37 cellular contexts compared by ENCODE assay signal in the genomic region with DNA sequence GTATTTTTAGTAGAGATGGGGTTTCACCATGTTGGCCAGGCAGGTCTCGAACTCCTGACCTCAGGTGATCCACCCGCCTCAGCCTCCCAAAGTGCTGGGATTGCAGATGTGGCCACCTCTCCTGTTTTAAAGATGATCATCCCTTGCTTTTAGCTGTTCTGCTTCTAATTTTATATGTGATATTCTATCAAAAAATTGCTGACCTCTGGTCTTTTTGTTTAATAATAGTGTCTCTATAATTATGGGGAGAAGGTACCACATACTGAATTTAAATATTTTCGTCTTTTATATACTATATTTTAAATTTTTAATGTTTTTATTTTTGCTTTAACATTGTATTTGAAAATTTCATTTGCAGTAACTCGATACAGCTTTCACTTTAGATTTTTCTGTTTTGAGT.
"Had no signal": no experiment of that assay in that cellular context is flagged by ENCODE, and none has a peak within 500 bp of the region (broad histone marks: within the 10 kb centered on the region; RNA-seq: fewer than 3 reads in every experiment).

No MANE protein-coding gene starts in this region.

- FAIRE-seq: astrocyte, TTC549 had no signal

- H3K9me3 ChIP-seq: body of pancreas, breast epithelium had no signal

- H3K4me3 Mint-ChIP-seq: activated CD4-positive, alpha-beta memory T cell treated with anti-CD3 and anti-CD28 coated beads, Interleukin-2, amount 10 ng/mL, durations not matched to agents 7 days and 5 days; activated CD4-positive, alpha-beta T cell treated with anti-CD3 and anti-CD28 coated beads for 36 hours; activated CD4-positive, alpha-beta T cell treated with anti-CD3 and anti-CD28 coated beads, Interleukin-2, amount 10 ng/mL, durations not matched to agents 7 days and 5 days; activated CD8-positive, alpha-beta memory T cell treated with anti-CD3 and anti-CD28 coated beads, Interleukin-2, amount 10 ng/mL, durations not matched to agents 7 days and 5 days; activated CD8-positive, alpha-beta T cell treated with anti-CD3 and anti-CD28 coated beads, Interleukin-2, amount 10 ng/mL, durations not matched to agents 7 days and 5 days; activated naive CD4-positive, alpha-beta T cell treated with anti-CD3 and anti-CD28 coated beads for 36 hours; activated naive CD8-positive, alpha-beta T cell; activated naive CD8-positive, alpha-beta T cell treated with anti-CD3 and anti-CD28 coated beads, Interleukin-2, amount 10 ng/mL, durations not matched to agents 7 days and 5 days; activated naive CD8-positive, alpha-beta T cell treated with anti-CD3 and anti-CD28 coated beads, Interleukin-2, amount 50 U/mL, for 24 hours; activated T-cell treated with anti-CD3 and anti-CD28 coated beads, Interleukin-2, amount 50 U/mL, for 24 hours; T-helper 1 cell treated with Interleukin-12 subunit alpha and Interleukin-12 subunit beta and Interleukin-4 antibody, amounts not matched to agents 30 μg/mL and 1 μg/mL, for 36 hours; T-helper 2 cell treated with Interferon-gamma antibody and Interleukin-4, amounts not matched to agents 5 μg/mL and 100 μg/mL, for 36 hours; WTC11 had no signal

- H3K27me3 Mint-ChIP-seq: activated CD4-positive, alpha-beta memory T cell treated with anti-CD3 and anti-CD28 coated beads, Interleukin-2, amount 10 ng/mL, durations not matched to agents 7 days and 5 days; activated CD4-positive, alpha-beta T cell treated with anti-CD3 and anti-CD28 coated beads for 36 hours; activated CD4-positive, alpha-beta T cell treated with anti-CD3 and anti-CD28 coated beads, Interleukin-2, amount 10 ng/mL, durations not matched to agents 7 days and 5 days; activated CD8-positive, alpha-beta memory T cell treated with anti-CD3 and anti-CD28 coated beads, Interleukin-2, amount 10 ng/mL, durations not matched to agents 7 days and 5 days; activated naive CD8-positive, alpha-beta T cell; activated naive CD8-positive, alpha-beta T cell treated with anti-CD3 and anti-CD28 coated beads, Interleukin-2, amount 10 ng/mL, durations not matched to agents 7 days and 5 days; activated naive CD8-positive, alpha-beta T cell treated with anti-CD3 and anti-CD28 coated beads, Interleukin-2, amount 50 U/mL, for 24 hours; activated T-cell treated with anti-CD3 and anti-CD28 coated beads, Interleukin-2, amount 50 U/mL, for 24 hours had no signal

- DNase-seq: activated CD4-positive, alpha-beta memory T cell treated with anti-CD3 and anti-CD28 coated beads, Interleukin-2, amount 10 ng/mL, durations not matched to agents 7 days and 5 days; activated CD4-positive, alpha-beta T cell treated with anti-CD3 and anti-CD28 coated beads for 1 hour; activated CD4-positive, alpha-beta T cell treated with anti-CD3 and anti-CD28 coated beads for 36 hours; activated CD4-positive, alpha-beta T cell treated with anti-CD3 and anti-CD28 coated beads for 48 hours; activated CD4-positive, alpha-beta T cell treated with anti-CD3 and anti-CD28 coated beads, Interleukin-2, amount 10 ng/mL, durations not matched to agents 7 days and 5 days; activated CD4-positive, alpha-beta T cell treated with anti-CD3 and anti-CD28 coated beads, Interleukin-2, amount 50 U/mL, for 48 hours; activated CD4-positive, CD25-positive, alpha-beta regulatory T cell; activated CD8-positive, alpha-beta memory T cell treated with anti-CD3 and anti-CD28 coated beads for 24 hours; activated CD8-positive, alpha-beta memory T cell treated with anti-CD3 and anti-CD28 coated beads, Interleukin-2, amount 10 ng/mL, durations not matched to agents 7 days and 5 days; activated CD8-positive, alpha-beta memory T cell treated with anti-CD3 and anti-CD28 coated beads, Interleukin-2, amount 50 U/mL, for 48 hours; activated CD8-positive, alpha-beta T cell treated with anti-CD3 and anti-CD28 coated beads, Interleukin-2, amount 10 ng/mL, durations not matched to agents 7 days and 5 days; activated effector memory CD4-positive, alpha-beta T cell treated with Interleukin-2 at 50 U/mL for 16 hours; activated gamma-delta T cell; activated naive CD4-positive, alpha-beta T cell treated with anti-CD3 and anti-CD28 coated beads for 36 hours; activated naive CD4-positive, alpha-beta T cell treated with anti-CD3 and anti-CD28 coated beads, Interleukin-2, amount 50 U/mL, for 16 hours; activated naive CD8-positive, alpha-beta T cell treated with anti-CD3 and anti-CD28 coated beads, Interleukin-2, amount 10 ng/mL, durations not matched to agents 7 days and 5 days; activated naive CD8-positive, alpha-beta T cell treated with anti-CD3 and anti-CD28 coated beads, Interleukin-2, amount 50 U/mL, for 24 hours; activated T-cell treated with anti-CD3 and anti-CD28 coated beads, Interleukin-2, amount 50 U/mL, for 24 hours; activated T-cell treated with anti-CD3 and anti-CD28 coated beads, Interleukin-2, amount 50 U/mL, for 48 hours; amniotic stem cell; aorta; body of pancreas; brain microvascular endothelial cell; central memory CD4-positive, alpha-beta T cell; T-helper 1 cell; T-helper 2 cell; T-helper 9 cell; WERI-Rb-1 had no signal

- H3K27ac ChIP-seq: body of pancreas, brain microvascular endothelial cell, breast epithelium, WERI-Rb-1 had no signal

- H3K27ac Mint-ChIP-seq: activated CD4-positive, alpha-beta memory T cell treated with anti-CD3 and anti-CD28 coated beads, Interleukin-2, amount 10 ng/mL, durations not matched to agents 7 days and 5 days; activated CD4-positive, alpha-beta T cell treated with anti-CD3 and anti-CD28 coated beads for 36 hours; activated CD4-positive, alpha-beta T cell treated with anti-CD3 and anti-CD28 coated beads, Interleukin-2, amount 10 ng/mL, durations not matched to agents 7 days and 5 days; activated CD8-positive, alpha-beta memory T cell treated with anti-CD3 and anti-CD28 coated beads, Interleukin-2, amount 10 ng/mL, durations not matched to agents 7 days and 5 days; activated CD8-positive, alpha-beta T cell treated with anti-CD3 and anti-CD28 coated beads, Interleukin-2, amount 10 ng/mL, durations not matched to agents 7 days and 5 days; activated naive CD4-positive, alpha-beta T cell treated with anti-CD3 and anti-CD28 coated beads for 36 hours; activated naive CD8-positive, alpha-beta T cell treated with anti-CD3 and anti-CD28 coated beads, Interleukin-2, amount 10 ng/mL, durations not matched to agents 7 days and 5 days; activated naive CD8-positive, alpha-beta T cell treated with anti-CD3 and anti-CD28 coated beads, Interleukin-2, amount 50 U/mL, for 24 hours; activated T-cell treated with anti-CD3 and anti-CD28 coated beads, Interleukin-2, amount 50 U/mL, for 24 hours; activated T-helper 2 cell treated with anti-CD3 and anti-CD28 coated beads, Interferon-gamma antibody, Interleukin-2, Interleukin-4, amounts not matched to agents 10 μg/mL and 5 μg/mL and 100 μg/mL, durations not matched to agents 14 hours and 24 hours and 36 hours; T-helper 1 cell treated with Interleukin-12 subunit alpha and Interleukin-12 subunit beta and Interleukin-4 antibody, amounts not matched to agents 30 μg/mL and 1 μg/mL, for 36 hours; T-helper 2 cell treated with Interferon-gamma antibody and Interleukin-4, amounts not matched to agents 5 μg/mL and 100 μg/mL, for 36 hours; WTC11 had no signal

- H3K36me3 Mint-ChIP-seq: activated naive CD8-positive, alpha-beta T cell; WTC11 had no signal

- ATAC-seq: activated CD4-positive, alpha-beta T cell treated with anti-CD3 and anti-CD28 coated beads for 36 hours; activated CD4-positive, CD25-positive, alpha-beta regulatory T cell treated with anti-CD3 and anti-CD28 coated beads, Interleukin-2, amount 50 U/mL, for 24 hours; activated CD8-positive, alpha-beta memory T cell treated with anti-CD3 and anti-CD28 coated beads, Interleukin-2, amount 10 ng/mL, durations not matched to agents 7 days and 5 days; activated CD8-positive, alpha-beta T cell treated with anti-CD3 and anti-CD28 coated beads, Interleukin-2, amount 10 ng/mL, durations not matched to agents 7 days and 5 days; activated naive CD8-positive, alpha-beta T cell treated with anti-CD3 and anti-CD28 coated beads, Interleukin-2, amount 50 U/mL, for 24 hours; body of pancreas; WTC11 had no signal

- H3K9me3 Mint-ChIP-seq: activated CD4-positive, alpha-beta memory T cell treated with anti-CD3 and anti-CD28 coated beads, Interleukin-2, amount 10 ng/mL, durations not matched to agents 7 days and 5 days; activated CD4-positive, alpha-beta T cell treated with anti-CD3 and anti-CD28 coated beads, Interleukin-2, amount 10 ng/mL, durations not matched to agents 7 days and 5 days; activated naive CD4-positive, alpha-beta T cell treated with anti-CD3 and anti-CD28 coated beads for 36 hours; activated naive CD8-positive, alpha-beta T cell treated with anti-CD3 and anti-CD28 coated beads, Interleukin-2, amount 10 ng/mL, durations not matched to agents 7 days and 5 days; activated naive CD8-positive, alpha-beta T cell treated with anti-CD3 and anti-CD28 coated beads, Interleukin-2, amount 50 U/mL, for 24 hours; activated T-cell treated with anti-CD3 and anti-CD28 coated beads, Interleukin-2, amount 50 U/mL, for 24 hours; activated T-helper 2 cell treated with anti-CD3 and anti-CD28 coated beads, Interferon-gamma antibody, Interleukin-2, Interleukin-4, amounts not matched to agents 10 μg/mL and 5 μg/mL and 100 μg/mL, durations not matched to agents 14 hours and 24 hours and 36 hours; T-helper 1 cell treated with Interleukin-12 subunit alpha and Interleukin-12 subunit beta and Interleukin-4 antibody, amounts not matched to agents 30 μg/mL and 1 μg/mL, for 36 hours; T-helper 2 cell treated with Interferon-gamma antibody and Interleukin-4, amounts not matched to agents 5 μg/mL and 100 μg/mL, for 36 hours; WTC11 had no signal

- H3K4me3 ChIP-seq: body of pancreas, breast epithelium had no signal
